In the genomic region with DNA sequence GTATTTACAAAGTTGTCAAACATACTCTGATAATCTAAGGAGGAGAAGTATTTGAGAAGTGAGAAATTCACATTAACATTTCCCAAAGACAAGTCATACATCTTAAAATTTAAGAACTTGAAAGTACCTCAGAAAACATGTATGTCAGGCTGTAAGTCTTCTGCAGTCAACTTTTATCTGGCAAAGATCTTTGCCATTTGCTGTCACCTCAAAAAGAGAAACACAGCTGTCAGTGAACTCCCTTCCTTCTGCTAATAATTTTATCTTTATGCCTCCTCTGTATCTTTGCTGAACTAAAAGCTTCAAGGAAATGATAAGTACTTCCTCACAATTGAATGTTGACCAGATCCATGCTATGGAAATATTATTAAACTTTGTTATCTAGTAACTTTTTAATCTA, we compare ENCODE assay signal across 24 cellular contexts.
"Had no signal": no experiment of that assay in that cellular context is flagged by ENCODE, and none has a peak within 500 bp of the region (broad histone marks: within the 10 kb centered on the region; RNA-seq: fewer than 3 reads in every experiment).

No MANE protein-coding gene starts in this region.

- H3K27ac ChIP-seq: colonic mucosa, esophagus muscularis mucosa, gastroesophageal sphincter, left ventricle myocardium inferior, lower lobe of right lung, psoas muscle, right lobe of liver, thoracic aorta, transverse colon had no signal

- H3K9me3 ChIP-seq: colonic mucosa, esophagus muscularis mucosa, gastroesophageal sphincter, left ventricle myocardium inferior, lower lobe of right lung, psoas muscle, right lobe of liver, thoracic aorta, transverse colon had no signal

- FAIRE-seq: kidney had no signal

- H3K4me1 ChIP-seq: colonic mucosa, lower lobe of right lung, psoas muscle had no signal

- H3K27me3 ChIP-seq: colonic mucosa, esophagus muscularis mucosa, gastroesophageal sphincter, right lobe of liver, transverse colon had no signal

- ATAC-seq: gastroesophageal sphincter; left cardiac atrium; stimulated activated naive B cell treated with anti-CD40 and anti-IgM and Interleukin-4, amounts not matched to agents 10 μg/mL and 1 μg/mL and 100 μg/mL, for 72 hours; stimulated activated naive CD8-positive, alpha-beta T cell treated with anti-CD3 and anti-CD28 coated beads, Interleukin-15, amount 100 ng/mL, for 72 hours had no signal

- H3K36me3 ChIP-seq: colonic mucosa, right lobe of liver had no signal

- H3K4me3 ChIP-seq: colonic mucosa, esophagus muscularis mucosa, gastroesophageal sphincter, left ventricle myocardium inferior, lower lobe of right lung, psoas muscle, right lobe of liver, thoracic aorta, transverse colon had no signal

- DNase-seq: colonic mucosa; dermis blood vessel endothelial cell; glutamatergic neuron; immature natural killer cell; kidney; left cardiac atrium; left ventricle myocardium inferior; lower lobe of right lung; mesenchymal stem cell; midbrain; naive B cell; nephron progenitor cell; psoas muscle; retina; right lobe of liver; stimulated activated CD4-positive, alpha-beta T cell treated with anti-CD3 and anti-CD28 coated beads, Interleukin-2, amount 100 ng/mL, for 24 hours; stimulated activated CD4-positive, alpha-beta T cell treated with anti-CD3 and anti-CD28 coated beads, Interleukin-4, amount 100 ng/mL, for 4 hours; stimulated activated naive B cell treated with anti-CD40 and anti-IgM and Interleukin-4, amounts not matched to agents 10 μg/mL and 1 μg/mL and 100 μg/mL, for 72 hours; stimulated activated naive CD8-positive, alpha-beta T cell treated with anti-CD3 and anti-CD28 coated beads, Interleukin-15, amount 100 ng/mL, for 72 hours; substantia nigra; transverse colon had no signal
